ENCODE assay signal across 12 cellular contexts in genomic region chr1:21689531-21690165, GRCh38. TPM values are rescaled to one million over a fixed set of nuclear protein-coding genes. Genes with fewer than 3 reads are reported as not detected.
A peak's percentile ranks its signal among the peaks of the same experiment; 100 is the strongest.
DNase-seq lines count a peak whose midpoint lies in the region; ATAC-seq and TF ChIP-seq lines count a peak whose summit lies in the region.
"Had no signal": no experiment of that assay in that cellular context is flagged by ENCODE, and none has a peak within 500 bp of the region (broad histone marks: within the 10 kb centered on the region; RNA-seq: fewer than 3 reads in every experiment).

No MANE protein-coding gene starts in this region.

- H3K4me1 Mint-ChIP-seq in CD14-positive monocyte (peaks cover 11% of the 10 kb centered on the region), endodermal cell (no peaks in the 10 kb centered on the region)
- H3K4me1 Mint-ChIP-seq in activated T-helper 1 cell treated with anti-CD3 and anti-CD28 coated beads, Interleukin-12 subunit alpha, Interleukin-12 subunit beta, Interleukin-2, Interleukin-4 antibody, amounts not matched to agents 30 ng/mL and 10 ng/mL and 1 ng/mL, durations not matched to agents 14 hours and 24 hours and 36 hours (ENCODE audit: low read depth), result no peaks in the 10 kb centered on the region

- ATAC-seq in HG03521 (IDR thresholded peaks at IDR 0.05; ENCODE audit: unreplicated experiment), result no peak
- ATAC-seq: HCT116 had no signal

- DNase-seq in CD14-positive monocyte (ENCODE audit: low spot score) (no peak), endodermal cell (peak; percentile 13), trophoblast cell (peak; percentile 66 to 69), HuH-7.5 (ENCODE audit: low spot score) (no peak), NCI-H2029 treated with DMSO at 0.1 percent for 48 hours (lab: John Stamatoyannopoulos, UW) (no peak)
- no peak for DNase-seq in activated T-helper 1 cell treated with anti-CD3 and anti-CD28 coated beads, Interleukin-12 subunit alpha, Interleukin-12 subunit beta, Interleukin-2, Interleukin-4 antibody, amounts not matched to agents 30 ng/mL and 10 ng/mL and 1 ng/mL, durations not matched to agents 14 hours and 24 hours and 36 hours (ENCODE audit: low spot score)
- DNase-seq: DMS53, GF-D8 had no signal

- H3K79me2 ChIP-seq in trophoblast cell (ENCODE audit: control insufficient read depth, insufficient read depth, low read length, poor library complexity), result no peaks in the 10 kb centered on the region

- H2AFZ ChIP-seq in trophoblast cell (ENCODE audit: insufficient read depth, low read length, poor library complexity), result no peak overlapping the region

- H3K9ac ChIP-seq in endodermal cell (ENCODE audit: extremely low read depth, low read length, poor library complexity, severe bottlenecking), result no peak overlapping the region
- H3K9ac ChIP-seq in trophoblast cell (ENCODE audit: low read length), result no peak overlapping the region

- H3K4me3 Mint-ChIP-seq in CD14-positive monocyte (no peak overlapping the region), endodermal cell (no peak overlapping the region)
- H3K4me3 Mint-ChIP-seq in activated T-helper 1 cell treated with anti-CD3 and anti-CD28 coated beads, Interleukin-12 subunit alpha, Interleukin-12 subunit beta, Interleukin-2, Interleukin-4 antibody, amounts not matched to agents 30 ng/mL and 10 ng/mL and 1 ng/mL, durations not matched to agents 14 hours and 24 hours and 36 hours, result no peak overlapping the region

- H3K18ac ChIP-seq in trophoblast cell (ENCODE audit: low read length), result no peak overlapping the region

- H3K36me3 Mint-ChIP-seq in CD14-positive monocyte (peaks cover 78 to 96% of the 10 kb centered on the region in 2 donors), endodermal cell (ENCODE audit: low read depth) (peaks cover 79% of the 10 kb centered on the region)
- H3K36me3 Mint-ChIP-seq in activated T-helper 1 cell treated with anti-CD3 and anti-CD28 coated beads, Interleukin-12 subunit alpha, Interleukin-12 subunit beta, Interleukin-2, Interleukin-4 antibody, amounts not matched to agents 30 ng/mL and 10 ng/mL and 1 ng/mL, durations not matched to agents 14 hours and 24 hours and 36 hours (ENCODE audit: low read depth), result peaks cover 59% of the 10 kb centered on the region

- H3K27ac Mint-ChIP-seq in CD14-positive monocyte (peak overlapping the region in 4 of 7 donors; percentile 5 to 55 (median 20)), endodermal cell (no peak overlapping the region)
- H3K27ac Mint-ChIP-seq in activated T-helper 1 cell treated with anti-CD3 and anti-CD28 coated beads, Interleukin-12 subunit alpha, Interleukin-12 subunit beta, Interleukin-2, Interleukin-4 antibody, amounts not matched to agents 30 ng/mL and 10 ng/mL and 1 ng/mL, durations not matched to agents 14 hours and 24 hours and 36 hours, result peak overlapping the region; percentile 44

- no peak overlapping the region for H4K91ac ChIP-seq in trophoblast cell (ENCODE audit: low read depth, low read length)

- H2BK12ac ChIP-seq in trophoblast cell (ENCODE audit: low read length), result no peak overlapping the region

- H3K27ac ChIP-seq in endodermal cell (ENCODE audit: low read depth, low read length) (no peak overlapping the region), trophoblast cell (ENCODE audit: low read depth, low read length) (no peak overlapping the region)
- H3K27ac ChIP-seq: 22Rv1, HL-60 had no signal

- H2BK120ac ChIP-seq in trophoblast cell (ENCODE audit: insufficient read depth, low read length, poor library complexity), result no peak overlapping the region

- no peaks in the 10 kb centered on the region for H3K9me3 Mint-ChIP-seq in CD14-positive monocyte
- H3K9me3 Mint-ChIP-seq in activated T-helper 1 cell treated with anti-CD3 and anti-CD28 coated beads, Interleukin-12 subunit alpha, Interleukin-12 subunit beta, Interleukin-2, Interleukin-4 antibody, amounts not matched to agents 30 ng/mL and 10 ng/mL and 1 ng/mL, durations not matched to agents 14 hours and 24 hours and 36 hours, result no peaks in the 10 kb centered on the region
- peaks cover 4% of the 10 kb centered on the region for H3K9me3 Mint-ChIP-seq in endodermal cell

- H4K12ac ChIP-seq in trophoblast cell (ENCODE audit: low read depth, low read length), result no peak overlapping the region

- no peaks in the 10 kb centered on the region for H3K79me1 ChIP-seq in trophoblast cell (ENCODE audit: low read length)

- 92 to 96% methylated on average over 3 of the region's 4 CpGs for WGBS in endodermal cell (ENCODE audit: insufficient coverage in 1 of 2, insufficient read length in 1 of 2), 2 experiments
- WGBS in trophoblast cell (ENCODE audit: extremely low coverage, insufficient coverage, insufficient read length), result no CpG with 5 or more reads among the region's 4 CpGs

- H3K23ac ChIP-seq in trophoblast cell (ENCODE audit: low read length), result no peak overlapping the region

- no peak overlapping the region for H4K8ac ChIP-seq in trophoblast cell (ENCODE audit: low read depth, low read length)

- H3K4me2 ChIP-seq in trophoblast cell (ENCODE audit: low read length), result no peak overlapping the region

- H3K4me1 ChIP-seq in endodermal cell (ENCODE audit: control insufficient read depth, insufficient read depth, low read length) (no peaks in the 10 kb centered on the region), trophoblast cell (ENCODE audit: control insufficient read depth in 1 of 2, insufficient read depth in 2 of 2, low read length in 2 of 2) (no peaks in the 10 kb centered on the region)

- H3K4me3 ChIP-seq in endodermal cell (ENCODE audit: low read length) (no peak overlapping the region), trophoblast cell (ENCODE audit: low read depth, low read length) (no peak overlapping the region)

- no peak overlapping the region for H3K4ac ChIP-seq in trophoblast cell (ENCODE audit: low read depth, low read length)

- no peak for TF ChIP-seq CTCF in CD14-positive monocyte (IDR thresholded peaks at IDR 0.05)
- no peak for TF ChIP-seq CTCF in endodermal cell (conservative IDR thresholded peaks at IDR 0.05)

- no peak overlapping the region for H2BK5ac ChIP-seq in trophoblast cell (ENCODE audit: low read depth, low read length, poor library complexity)

- H2AK5ac ChIP-seq in trophoblast cell (ENCODE audit: low read length), result no peak overlapping the region

- no peak overlapping the region for H3K14ac ChIP-seq in trophoblast cell (ENCODE audit: low read length)

- H3K9me3 ChIP-seq in endodermal cell (ENCODE audit: control insufficient read depth, low read length) (peaks cover 4% of the 10 kb centered on the region), trophoblast cell (ENCODE audit: insufficient read depth, low read depth, low read length) (no peaks in the 10 kb centered on the region)

- H3K27me3 Mint-ChIP-seq in CD14-positive monocyte (ENCODE audit: low read depth in 3 of 3) (peaks cover 0 to 3% (median 1%) of the 10 kb centered on the region in 3 donors), endodermal cell (ENCODE audit: insufficient read depth) (no peaks in the 10 kb centered on the region)
- H3K27me3 Mint-ChIP-seq in activated T-helper 1 cell treated with anti-CD3 and anti-CD28 coated beads, Interleukin-12 subunit alpha, Interleukin-12 subunit beta, Interleukin-2, Interleukin-4 antibody, amounts not matched to agents 30 ng/mL and 10 ng/mL and 1 ng/mL, durations not matched to agents 14 hours and 24 hours and 36 hours (ENCODE audit: insufficient read depth), result no peaks in the 10 kb centered on the region

- intact Hi-C loops in CD14-positive monocyte (cut with micrococcal nuclease), result no loop called here
- intact Hi-C loops in activated T-helper 1 cell treated with anti-CD3 and anti-CD28 coated beads, Interleukin-12 subunit alpha, Interleukin-12 subunit beta, Interleukin-2, Interleukin-4 antibody, amounts not matched to agents 30 ng/mL and 10 ng/mL and 1 ng/mL, durations not matched to agents 14 hours and 24 hours and 36 hours (cut with micrococcal nuclease), result no loop called here

- H3K27me3 ChIP-seq in endodermal cell (ENCODE audit: control insufficient read depth, insufficient read depth, low read length, poor library complexity, severe bottlenecking) (no peaks in the 10 kb centered on the region), trophoblast cell (ENCODE audit: insufficient read depth, low read length) (no peaks in the 10 kb centered on the region)

- H3K36me3 ChIP-seq in endodermal cell (ENCODE audit: control insufficient read depth, insufficient read depth, low read length) (peaks cover 82% of the 10 kb centered on the region), trophoblast cell (ENCODE audit: control insufficient read depth in 1 of 2, insufficient read depth in 2 of 2, low read length in 2 of 2) (peaks cover 18 to 38% of the 10 kb centered on the region in 2 experiments)

RNA-seq across cellular contexts. Expression of gene RAP1GAP, which starts 20.5 kb away (rescaled TPM):
- polyA plus RNA-seq in CD14-positive monocyte, result not detected
- 0.23 and 0.81 TPM in 2 replicates for total RNA-seq in activated T-helper 1 cell treated with anti-CD3 and anti-CD28 coated beads, Interleukin-12 subunit alpha, Interleukin-12 subunit beta, Interleukin-2, Interleukin-4 antibody, amounts not matched to agents 30 ng/mL and 10 ng/mL and 1 ng/mL, durations not matched to agents 14 hours and 24 hours and 36 hours
- 1 to 10 TPM; 8.0 to 8.2 TPM for total RNA-seq in endodermal cell
- polyA plus RNA-seq in endodermal cell (2013, experiment 1 of 2), result 5.2 TPM
- 5.8 TPM for polyA plus RNA-seq in endodermal cell (2013, experiment 2 of 2)
- 2.7 and 3.0 TPM in 2 replicates for polyA plus RNA-seq in trophoblast cell (2013)

Comparison
In these comparisons a context has a peak if more than half of its experiments do, and no peak if none do; other contexts are left out.
1. DNase-seq: peak in endodermal cell (single experiment) and trophoblast cell (2 of 2); none in CD14-positive monocyte (single experiment), activated T-helper 1 cell treated with anti-CD3 and anti-CD28 coated beads, Interleukin-12 subunit alpha, Interleukin-12 subunit beta, Interleukin-2, Interleukin-4 antibody, amounts not matched to agents 30 ng/mL and 10 ng/mL and 1 ng/mL, durations not matched to agents 14 hours and 24 hours and 36 hours (single experiment), HuH-7.5 (single experiment) and NCI-H2029 treated with DMSO at 0.1 percent for 48 hours (single experiment).